In genomic region chr5:171915700-171916099, GRCh38 we compare ENCODE assay signal across 1 cellular context.
TF ChIP-seq lines count a peak whose summit lies in the region.

No MANE protein-coding gene starts in this region.

TF ChIP-seq in HEK293, 187 proteins besides CTCF, POLR2A, EP300 and RAD21:
- TF ChIP-seq, protein P1, sequence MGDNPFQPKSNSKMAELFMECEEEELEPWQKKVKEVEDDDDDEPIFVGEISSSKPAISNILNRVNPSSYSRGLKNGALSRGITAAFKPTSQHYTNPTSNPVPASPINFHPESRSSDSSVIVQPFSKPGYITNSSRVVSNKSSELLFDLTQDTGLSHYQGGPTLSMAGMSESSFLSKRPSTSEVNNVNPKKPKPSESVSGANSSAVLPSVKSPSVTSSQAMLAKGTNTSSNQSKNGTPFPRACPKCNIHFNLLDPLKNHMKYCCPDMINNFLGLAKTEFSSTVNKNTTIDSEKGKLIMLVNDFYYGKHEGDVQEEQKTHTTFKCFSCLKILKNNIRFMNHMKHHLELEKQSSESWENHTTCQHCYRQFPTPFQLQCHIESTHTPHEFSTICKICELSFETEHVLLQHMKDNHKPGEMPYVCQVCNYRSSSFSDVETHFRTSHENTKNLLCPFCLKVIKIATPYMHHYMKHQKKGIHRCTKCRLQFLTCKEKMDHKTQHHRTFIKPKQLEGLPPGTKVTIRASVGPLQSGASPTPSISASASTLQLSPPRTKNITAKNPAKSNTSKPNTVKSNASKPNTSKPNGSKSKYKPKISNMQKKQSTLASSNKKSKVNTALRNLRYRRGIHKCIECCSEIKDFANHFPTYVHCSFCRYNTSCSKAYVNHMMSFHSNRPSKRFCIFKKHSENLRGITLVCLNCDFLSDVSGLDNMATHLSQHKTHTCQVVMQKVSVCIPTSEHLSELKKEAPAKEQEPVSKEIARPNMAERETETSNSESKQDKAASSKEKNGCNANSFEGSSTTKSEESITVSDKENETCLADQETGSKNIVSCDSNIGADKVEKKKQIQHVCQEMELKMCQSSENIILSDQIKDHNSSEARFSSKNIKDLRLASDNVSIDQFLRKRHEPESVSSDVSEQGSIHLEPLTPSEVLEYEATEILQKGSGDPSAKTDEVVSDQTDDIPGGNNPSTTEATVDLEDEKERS (tag by site-specific recombination; IDR thresholded peaks at IDR 0.05): 0 out of 2 replicates have a peak, but pooled peaks have one; percentile 17
- TF ChIP-seq ZNF202 (tag by site-specific recombination; IDR thresholded peaks at IDR 0.05; ENCODE audit: borderline replicate concordance) (peak; percentile 16; the same call in 1 of the 2 replicates), ZNF146 (tag by site-specific recombination; IDR thresholded peaks at IDR 0.05) (peak; percentile 97), ZNF580 (tag by site-specific recombination; IDR thresholded peaks at IDR 0.05) (peak; percentile 61; the same call in 1 of the 2 replicates)
